14 cellular contexts compared by ENCODE assay signal in the genomic region with DNA sequence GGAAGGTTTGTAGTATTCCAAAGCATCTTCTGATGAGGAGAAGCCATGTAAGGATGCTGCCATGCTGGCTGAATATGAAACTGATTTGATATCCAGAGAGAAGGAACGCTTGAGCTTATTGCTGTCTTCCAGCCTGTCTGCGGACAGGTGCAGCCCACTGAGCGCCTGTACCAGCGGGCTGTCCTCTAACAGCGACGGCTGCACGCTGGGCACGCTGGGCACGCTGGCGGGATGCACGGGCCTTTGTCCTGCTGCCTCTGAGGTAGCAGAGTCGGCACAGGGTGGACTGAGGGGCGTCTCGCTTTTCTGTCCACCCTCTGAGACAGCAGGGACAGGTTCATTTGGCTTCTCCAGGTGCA.
DNase-seq lines count a peak whose midpoint lies in the region; ATAC-seq and TF ChIP-seq lines count a peak whose summit lies in the region.
"Had no signal": no experiment of that assay in that cellular context is flagged by ENCODE, and none has a peak within 500 bp of the region (broad histone marks: within the 10 kb centered on the region; RNA-seq: fewer than 3 reads in every experiment).

No MANE protein-coding gene starts in this region.

- TF ChIP-seq CTCF in upper lobe of right lung (IDR thresholded peaks at IDR 0.05) (no peak), A673 (conservative IDR thresholded peaks at IDR 0.05; ENCODE audit: low read depth, low read length) (no peak)

- no peaks in the 10 kb centered on the region for H3K27me3 Mint-ChIP-seq in T-helper 2 cell treated with Interferon-gamma antibody and Interleukin-4, amounts not matched to agents 5 μg/mL and 100 μg/mL, for 36 hours (ENCODE audit: low read depth)
- H3K27me3 Mint-ChIP-seq in stimulated activated naive CD8-positive, alpha-beta T cell treated with anti-CD3 and anti-CD28 coated beads, Interleukin-15, Interleukin-2, amounts not matched to agents 100 ng/mL and 50 ng/mL, for 24 hours: no peaks in the 10 kb centered on the region
- no peaks in the 10 kb centered on the region for H3K27me3 Mint-ChIP-seq in stimulated activated naive CD8-positive, alpha-beta T cell treated with anti-CD3 and anti-CD28 coated beads, Interleukin-15, amount 100 ng/mL, for 72 hours

- H3K9me3 Mint-ChIP-seq in T-helper 2 cell treated with Interferon-gamma antibody and Interleukin-4, amounts not matched to agents 5 μg/mL and 100 μg/mL, for 36 hours: no peaks in the 10 kb centered on the region
- H3K9me3 Mint-ChIP-seq in stimulated activated naive CD8-positive, alpha-beta T cell treated with anti-CD3 and anti-CD28 coated beads, Interleukin-15, Interleukin-2, amounts not matched to agents 100 ng/mL and 50 ng/mL, for 24 hours: no peaks in the 10 kb centered on the region
- peaks cover 0 to 4% of the 10 kb centered on the region in 2 donors for H3K9me3 Mint-ChIP-seq in stimulated activated naive CD8-positive, alpha-beta T cell treated with anti-CD3 and anti-CD28 coated beads, Interleukin-15, amount 100 ng/mL, for 72 hours

- H3K27ac Mint-ChIP-seq in T-helper 2 cell treated with Interferon-gamma antibody and Interleukin-4, amounts not matched to agents 5 μg/mL and 100 μg/mL, for 36 hours: peak overlapping the region; percentile 60
- H3K27ac Mint-ChIP-seq in stimulated activated naive CD8-positive, alpha-beta T cell treated with anti-CD3 and anti-CD28 coated beads, Interleukin-15, Interleukin-2, amounts not matched to agents 100 ng/mL and 50 ng/mL, for 24 hours: peak overlapping the region; percentile 30
- no peak overlapping the region for H3K27ac Mint-ChIP-seq in stimulated activated naive CD8-positive, alpha-beta T cell treated with anti-CD3 and anti-CD28 coated beads, Interleukin-15, amount 100 ng/mL, for 72 hours

- H3K4me1 ChIP-seq in upper lobe of right lung: peaks cover under 1% of the 10 kb centered on the region
- no peaks in the 10 kb centered on the region for H3K4me1 ChIP-seq in A673 (ENCODE audit: insufficient read depth, low read length, poor library complexity, severe bottlenecking)
- H3K4me1 ChIP-seq: Caco-2 had no signal

- no peak overlapping the region for H3K4me3 ChIP-seq in upper lobe of right lung
- H3K4me3 ChIP-seq in A673 (ENCODE audit: low read depth, low read length, poor library complexity, severe bottlenecking): no peak overlapping the region
- H3K4me3 ChIP-seq: BLaER1 had no signal

- BruUV-seq in A673 (replicated peaks; lab: Mats Ljungman, UMichigan): no TSS peak

- H3K27ac ChIP-seq in upper lobe of right lung (no peak overlapping the region), A673 (ENCODE audit: low read depth, low read length, poor library complexity, severe bottlenecking) (no peak overlapping the region)
- H3K27ac ChIP-seq: BLaER1 had no signal

- H3K27me3 ChIP-seq in upper lobe of right lung (no peaks in the 10 kb centered on the region), A673 (replicated peaks; ENCODE audit: insufficient read depth, low read depth, low read length, poor library complexity) (no peaks in the 10 kb centered on the region)
- H3K27me3 ChIP-seq: BLaER1 had no signal

- POLR2A ChIA-PET in A673 (lab: Charles Lee; ENCODE audit: low non-redundant PET): no interaction called here

- ATAC-seq in stimulated activated naive CD8-positive, alpha-beta T cell treated with anti-CD3 and anti-CD28 coated beads, Interleukin-15, amount 100 ng/mL, for 72 hours: no peak
- ATAC-seq in left lobe of liver (peak; percentile 14), upper lobe of right lung (peak; percentile 24)
- ATAC-seq: PC-3 had no signal

- CTCF ChIA-PET in A673 (lab: Charles Lee): no interaction called here

- intact Hi-C loops in upper lobe of right lung (cut with DNase I): no loop called here
- intact Hi-C loops in A673 (cut with micrococcal nuclease; ENCODE audit: unreplicated experiment): no loop called here

- H3K36me3 ChIP-seq in upper lobe of right lung (peaks cover 47% of the 10 kb centered on the region), A673 (ENCODE audit: insufficient read depth, low read length, poor library complexity, severe bottlenecking) (peaks cover 4% of the 10 kb centered on the region)

- H3K36me3 Mint-ChIP-seq in T-helper 2 cell treated with Interferon-gamma antibody and Interleukin-4, amounts not matched to agents 5 μg/mL and 100 μg/mL, for 36 hours (ENCODE audit: low read depth): peaks cover 68% of the 10 kb centered on the region
- peaks cover 73% of the 10 kb centered on the region for H3K36me3 Mint-ChIP-seq in stimulated activated naive CD8-positive, alpha-beta T cell treated with anti-CD3 and anti-CD28 coated beads, Interleukin-15, Interleukin-2, amounts not matched to agents 100 ng/mL and 50 ng/mL, for 24 hours (ENCODE audit: low read depth)

- H3K9me3 ChIP-seq in upper lobe of right lung (no peaks in the 10 kb centered on the region), A673 (ENCODE audit: low read depth, low read length, poor library complexity, severe bottlenecking) (no peaks in the 10 kb centered on the region)
- H3K9me3 ChIP-seq: BLaER1, Caco-2 had no signal

- no peak for DNase-seq in T-helper 2 cell treated with Interferon-gamma antibody and Interleukin-4, amounts not matched to agents 5 μg/mL and 100 μg/mL, for 36 hours (ENCODE audit: low spot score)
- no peak for DNase-seq in T-helper 2 cell
- no peak for DNase-seq in stimulated activated naive CD8-positive, alpha-beta T cell treated with anti-CD3 and anti-CD28 coated beads, Interleukin-15, amount 100 ng/mL, for 72 hours
- DNase-seq in left lobe of liver (ENCODE audit: low spot score): no peak
- no peak for DNase-seq in upper lobe of right lung
- no peak for DNase-seq in A673 (ENCODE audit: low spot score)
- DNase-seq in NCI-H345 (lab: John Stamatoyannopoulos, UW): no peak
- DNase-seq: Caco-2, KG1, NCI-H1048, NCI-H69, PC-3 had no signal

- H3K4me3 Mint-ChIP-seq in T-helper 2 cell treated with Interferon-gamma antibody and Interleukin-4, amounts not matched to agents 5 μg/mL and 100 μg/mL, for 36 hours: no peak overlapping the region
- peak overlapping the region; percentile 2 for H3K4me3 Mint-ChIP-seq in stimulated activated naive CD8-positive, alpha-beta T cell treated with anti-CD3 and anti-CD28 coated beads, Interleukin-15, Interleukin-2, amounts not matched to agents 100 ng/mL and 50 ng/mL, for 24 hours
- no peak overlapping the region for H3K4me3 Mint-ChIP-seq in stimulated activated naive CD8-positive, alpha-beta T cell treated with anti-CD3 and anti-CD28 coated beads, Interleukin-15, amount 100 ng/mL, for 72 hours

- peaks cover 65% of the 10 kb centered on the region for H3K4me1 Mint-ChIP-seq in T-helper 2 cell treated with Interferon-gamma antibody and Interleukin-4, amounts not matched to agents 5 μg/mL and 100 μg/mL, for 36 hours (ENCODE audit: low read depth)
- peaks cover 84% of the 10 kb centered on the region for H3K4me1 Mint-ChIP-seq in stimulated activated naive CD8-positive, alpha-beta T cell treated with anti-CD3 and anti-CD28 coated beads, Interleukin-15, Interleukin-2, amounts not matched to agents 100 ng/mL and 50 ng/mL, for 24 hours (ENCODE audit: low read depth)
- peaks cover 76% of the 10 kb centered on the region for H3K4me1 Mint-ChIP-seq in stimulated activated naive CD8-positive, alpha-beta T cell treated with anti-CD3 and anti-CD28 coated beads, Interleukin-15, amount 100 ng/mL, for 72 hours

Comparison
In these comparisons a context has a peak if more than half of its experiments do, and no peak if none do; other contexts are left out.
1. H3K27ac Mint-ChIP-seq: peak in T-helper 2 cell treated with Interferon-gamma antibody and Interleukin-4, amounts not matched to agents 5 μg/mL and 100 μg/mL, for 36 hours (single experiment) and stimulated activated naive CD8-positive, alpha-beta T cell treated with anti-CD3 and anti-CD28 coated beads, Interleukin-15, Interleukin-2, amounts not matched to agents 100 ng/mL and 50 ng/mL, for 24 hours (single experiment); none in stimulated activated naive CD8-positive, alpha-beta T cell treated with anti-CD3 and anti-CD28 coated beads, Interleukin-15, amount 100 ng/mL, for 72 hours (0 of 2).